32 cellular contexts compared by ENCODE assay signal in genomic region chr7:31778296-31778695, GRCh38.
"Had no signal": no experiment of that assay in that cellular context is flagged by ENCODE, and none has a peak within 500 bp of the region (broad histone marks: within the 10 kb centered on the region; RNA-seq: fewer than 3 reads in every experiment).

No MANE protein-coding gene starts in this region.

- H3K9me3 Mint-ChIP-seq: activated CD4-positive, alpha-beta T cell treated with anti-CD3 and anti-CD28 coated beads, Interleukin-2, amount 10 ng/mL, durations not matched to agents 7 days and 5 days; activated naive CD8-positive, alpha-beta T cell treated with anti-CD3 and anti-CD28 coated beads, Interleukin-2, amount 50 U/mL, for 24 hours; activated T-cell treated with anti-CD3 and anti-CD28 coated beads, Interleukin-2, amount 50 U/mL, for 4 hours; activated T-helper 1 cell treated with anti-CD3 and anti-CD28 coated beads, Interleukin-12 subunit alpha, Interleukin-12 subunit beta, Interleukin-2, Interleukin-4 antibody, amounts not matched to agents 30 ng/mL and 10 ng/mL and 1 ng/mL, durations not matched to agents 14 hours and 24 hours and 36 hours had no signal

- H3K4me3 Mint-ChIP-seq: activated CD4-positive, alpha-beta T cell treated with anti-CD3 and anti-CD28 coated beads, Interleukin-2, amount 10 ng/mL, durations not matched to agents 7 days and 5 days; activated naive CD4-positive, alpha-beta T cell treated with anti-CD3 and anti-CD28 coated beads for 36 hours; activated naive CD8-positive, alpha-beta T cell; activated naive CD8-positive, alpha-beta T cell treated with anti-CD3 and anti-CD28 coated beads, Interleukin-2, amount 50 U/mL, for 24 hours; activated T-cell treated with anti-CD3 and anti-CD28 coated beads, Interleukin-2, amount 50 U/mL, for 4 hours; activated T-helper 1 cell treated with anti-CD3 and anti-CD28 coated beads, Interleukin-12 subunit alpha, Interleukin-12 subunit beta, Interleukin-2, Interleukin-4 antibody, amounts not matched to agents 30 ng/mL and 10 ng/mL and 1 ng/mL, durations not matched to agents 14 hours and 24 hours and 36 hours; central memory CD8-positive, alpha-beta T cell; IgD-negative memory B cell had no signal

- H3K27ac Mint-ChIP-seq: activated CD4-positive, alpha-beta T cell treated with anti-CD3 and anti-CD28 coated beads, Interleukin-2, amount 10 ng/mL, durations not matched to agents 7 days and 5 days; activated naive CD4-positive, alpha-beta T cell treated with anti-CD3 and anti-CD28 coated beads for 36 hours; activated naive CD8-positive, alpha-beta T cell; activated naive CD8-positive, alpha-beta T cell treated with anti-CD3 and anti-CD28 coated beads, Interleukin-2, amount 50 U/mL, for 24 hours; activated T-helper 1 cell treated with anti-CD3 and anti-CD28 coated beads, Interleukin-12 subunit alpha, Interleukin-12 subunit beta, Interleukin-2, Interleukin-4 antibody, amounts not matched to agents 30 ng/mL and 10 ng/mL and 1 ng/mL, durations not matched to agents 14 hours and 24 hours and 36 hours; IgD-negative memory B cell had no signal

- H3K4me1 Mint-ChIP-seq: activated CD4-positive, alpha-beta T cell treated with anti-CD3 and anti-CD28 coated beads, Interleukin-2, amount 10 ng/mL, durations not matched to agents 7 days and 5 days; activated naive CD8-positive, alpha-beta T cell treated with anti-CD3 and anti-CD28 coated beads, Interleukin-2, amount 50 U/mL, for 24 hours; central memory CD8-positive, alpha-beta T cell had no signal

- H3K27me3 Mint-ChIP-seq: activated CD4-positive, alpha-beta T cell treated with anti-CD3 and anti-CD28 coated beads, Interleukin-2, amount 10 ng/mL, durations not matched to agents 7 days and 5 days; activated naive CD8-positive, alpha-beta T cell; activated naive CD8-positive, alpha-beta T cell treated with anti-CD3 and anti-CD28 coated beads, Interleukin-2, amount 50 U/mL, for 24 hours; central memory CD8-positive, alpha-beta T cell; IgD-negative memory B cell had no signal

- H3K27ac ChIP-seq: brain microvascular endothelial cell, WERI-Rb-1 had no signal

- H3K36me3 Mint-ChIP-seq: activated naive CD8-positive, alpha-beta T cell; IgD-negative memory B cell had no signal

- H3K27me3 ChIP-seq: brain microvascular endothelial cell, MG63 had no signal

- ATAC-seq: activated naive CD8-positive, alpha-beta T cell treated with anti-CD3 and anti-CD28 coated beads, Interleukin-2, amount 50 U/mL, for 24 hours; activated T-cell treated with anti-CD3 and anti-CD28 coated beads, Interleukin-2, amount 50 U/mL, for 4 hours; Panc1 had no signal

- H3K9me3 ChIP-seq: MG63 had no signal

- H3K4me3 ChIP-seq: MG63 had no signal

- H3K36me3 ChIP-seq: brain microvascular endothelial cell, WERI-Rb-1 had no signal

- DNase-seq: activated CD4-positive, alpha-beta T cell treated with anti-CD3 and anti-CD28 coated beads for 1 hour; activated CD4-positive, alpha-beta T cell treated with anti-CD3 and anti-CD28 coated beads, Interleukin-2, amount 10 ng/mL, durations not matched to agents 7 days and 5 days; activated CD4-positive, alpha-beta T cell treated with anti-CD3 and anti-CD28 coated beads, Interleukin-2, amount 50 U/mL, for 48 hours; activated CD4-positive, CD25-positive, alpha-beta regulatory T cell; activated CD8-positive, alpha-beta memory T cell treated with anti-CD3 and anti-CD28 coated beads, Interleukin-2, amount 50 U/mL, for 4 hours; activated gamma-delta T cell treated with Interleukin-2 at 50 U/mL for 16 hours; activated naive CD4-positive, alpha-beta T cell treated with anti-CD3 and anti-CD28 coated beads for 36 hours; activated naive CD8-positive, alpha-beta T cell treated with anti-CD3 and anti-CD28 coated beads, Interleukin-2, amount 50 U/mL, for 24 hours; activated T-cell treated with anti-CD3 and anti-CD28 coated beads for 4 hours; activated T-cell treated with anti-CD3 and anti-CD28 coated beads, Interleukin-2, amount 50 U/mL, for 4 hours; aorta; brain microvascular endothelial cell; Karpas-422; KBM-7; MG63; NCI-H1048; NCI-H1105 treated with DMSO at 0.1 percent for 48 hours; NCI-H1436; NCI-H1694; NCI-H1930; NCI-H2081 treated with DMSO at 0.1 percent for 48 hours; NCI-H226; NCI-H446 treated with DMSO at 0.1 percent for 48 hours; NCI-H524; RPMI8226; T1000; WERI-Rb-1 had no signal
